Comparison of ENCODE assay signal across 19 cellular contexts in the genomic region with DNA sequence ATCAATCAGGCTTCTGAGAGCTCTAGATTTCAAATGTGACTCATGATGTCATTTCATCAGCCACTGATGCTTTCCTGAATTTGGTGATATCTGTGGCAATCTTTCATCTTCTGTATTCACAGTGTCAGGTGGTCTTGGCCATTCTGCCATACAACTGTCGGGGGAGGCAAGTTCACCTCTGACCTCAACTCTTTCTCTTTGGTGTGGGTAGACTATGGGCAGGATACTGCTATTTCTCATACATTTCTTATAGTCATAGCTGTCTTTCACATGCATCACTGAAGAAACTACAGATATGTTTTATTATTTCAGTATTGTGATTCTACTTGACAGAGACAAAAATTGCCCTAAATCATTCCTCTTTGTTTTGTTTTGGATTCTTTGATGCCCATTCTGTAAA.
"Had no signal": no experiment of that assay in that cellular context is flagged by ENCODE, and none has a peak within 500 bp of the region (broad histone marks: within the 10 kb centered on the region; RNA-seq: fewer than 3 reads in every experiment).

No MANE protein-coding gene starts in this region.

- H3K27ac Mint-ChIP-seq: activated CD4-positive, alpha-beta memory T cell treated with anti-CD3 and anti-CD28 coated beads, Interleukin-2, amount 10 ng/mL, durations not matched to agents 7 days and 5 days; activated T-helper 1 cell treated with anti-CD3 and anti-CD28 coated beads, Interleukin-12 subunit alpha, Interleukin-12 subunit beta, Interleukin-2, Interleukin-4 antibody, amounts not matched to agents 30 ng/mL and 10 ng/mL and 1 ng/mL, durations not matched to agents 14 hours and 24 hours and 36 hours; endodermal cell; natural killer cell had no signal

- H3K27me3 Mint-ChIP-seq: activated CD4-positive, alpha-beta memory T cell treated with anti-CD3 and anti-CD28 coated beads, Interleukin-2, amount 10 ng/mL, durations not matched to agents 7 days and 5 days; central memory CD8-positive, alpha-beta T cell had no signal

- H3K4me3 Mint-ChIP-seq: activated CD4-positive, alpha-beta memory T cell treated with anti-CD3 and anti-CD28 coated beads, Interleukin-2, amount 10 ng/mL, durations not matched to agents 7 days and 5 days; activated T-helper 1 cell treated with anti-CD3 and anti-CD28 coated beads, Interleukin-12 subunit alpha, Interleukin-12 subunit beta, Interleukin-2, Interleukin-4 antibody, amounts not matched to agents 30 ng/mL and 10 ng/mL and 1 ng/mL, durations not matched to agents 14 hours and 24 hours and 36 hours; central memory CD8-positive, alpha-beta T cell; endodermal cell; natural killer cell had no signal

- H3K9me3 Mint-ChIP-seq: activated CD4-positive, alpha-beta memory T cell treated with anti-CD3 and anti-CD28 coated beads, Interleukin-2, amount 10 ng/mL, durations not matched to agents 7 days and 5 days; activated T-helper 1 cell treated with anti-CD3 and anti-CD28 coated beads, Interleukin-12 subunit alpha, Interleukin-12 subunit beta, Interleukin-2, Interleukin-4 antibody, amounts not matched to agents 30 ng/mL and 10 ng/mL and 1 ng/mL, durations not matched to agents 14 hours and 24 hours and 36 hours; endodermal cell; natural killer cell had no signal

- DNase-seq: activated CD4-positive, alpha-beta memory T cell treated with anti-CD3 and anti-CD28 coated beads, Interleukin-2, amount 10 ng/mL, durations not matched to agents 7 days and 5 days; activated CD4-positive, alpha-beta T cell treated with anti-CD3 and anti-CD28 coated beads for 4 hours; activated gamma-delta T cell treated with Interleukin-2 at 50 U/mL for 16 hours; colonic mucosa; endodermal cell; foreskin fibroblast; hippocampal formation; islet precursor cell; left colon; natural killer cell; pancreas; right lobe of liver; stimulated activated CD4-positive, alpha-beta T cell treated with anti-CD3 and anti-CD28 coated beads, Interleukin-4, amount 100 ng/mL, for 1 hour; stimulated activated naive CD4-positive, alpha-beta T cell; substantia nigra; transverse colon had no signal

- H3K4me1 Mint-ChIP-seq: activated CD4-positive, alpha-beta memory T cell treated with anti-CD3 and anti-CD28 coated beads, Interleukin-2, amount 10 ng/mL, durations not matched to agents 7 days and 5 days; central memory CD8-positive, alpha-beta T cell; natural killer cell had no signal

- FAIRE-seq: pancreas, TTC549 had no signal

- ATAC-seq: left colon, natural killer cell, pancreas, right lobe of liver had no signal

- H3K36me3 Mint-ChIP-seq: natural killer cell had no signal
